8 cellular contexts compared by ENCODE assay signal in the genomic region with DNA sequence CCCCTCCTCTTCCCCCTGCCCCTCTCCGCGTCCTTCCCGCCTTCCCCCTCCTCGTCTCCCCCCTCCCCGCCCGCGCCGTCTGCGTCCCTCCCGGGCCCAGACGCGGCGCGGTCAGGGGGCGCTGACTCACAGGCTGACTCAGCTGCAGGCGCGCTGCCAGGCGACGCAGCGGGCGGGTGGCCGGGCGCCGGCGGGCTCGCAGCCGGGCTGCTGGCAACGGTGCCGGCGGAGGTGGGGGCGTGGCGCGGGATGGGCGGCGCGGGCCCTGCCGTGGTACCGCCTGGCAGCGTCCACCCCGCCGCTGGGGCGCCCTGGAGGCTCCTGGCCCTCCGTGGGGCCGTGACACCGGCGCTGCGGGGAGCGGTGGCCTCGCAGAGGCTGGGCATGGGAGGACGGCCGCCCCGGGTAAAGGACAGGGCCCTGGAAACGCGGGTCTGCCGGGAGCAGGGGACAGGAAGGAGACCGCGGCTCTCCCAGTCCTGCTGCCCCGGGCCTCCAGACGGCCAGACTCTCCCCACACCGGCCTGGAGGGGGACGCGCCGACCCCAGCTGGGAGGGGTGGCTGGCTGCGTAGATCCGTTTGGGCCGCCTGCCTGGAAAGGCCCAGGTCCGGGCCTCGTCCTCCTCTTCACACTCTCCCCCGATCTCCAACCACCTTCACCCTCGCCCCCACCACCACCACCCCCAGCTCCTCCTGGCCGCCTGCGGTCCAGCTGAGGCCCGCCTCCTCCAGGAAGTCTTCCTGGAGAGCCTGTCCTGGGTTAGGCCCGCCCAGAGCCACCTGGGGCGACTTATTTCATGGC. TPM values are rescaled to one million over a fixed set of nuclear protein-coding genes. Genes with fewer than 3 reads are reported as not detected.
A peak's percentile ranks its signal among the peaks of the same experiment; 100 is the strongest.
DNase-seq lines count a peak whose midpoint lies in the region; ATAC-seq and TF ChIP-seq lines count a peak whose summit lies in the region.

No MANE protein-coding gene starts in this region.

- intact Hi-C loops in HCT116 (cut with micrococcal nuclease) (no loop called here), left ventricle myocardium inferior (cut with micrococcal nuclease) (no loop called here)

- H4K20me1 ChIP-seq in HCT116 (ENCODE audit: insufficient read depth) = no peaks in the 10 kb centered on the region

- POLR2A ChIA-PET in HCT116 (lab: Charles Lee) = no interaction called here

- peaks cover 24 to 26% of the 10 kb centered on the region in 2 experiments for H3K4me1 ChIP-seq in HCT116 (ENCODE audit: control insufficient read depth in 1 of 2, insufficient read depth in 2 of 2, low read length in 2 of 2)
- H3K4me1 ChIP-seq in left ventricle myocardium inferior = peaks cover 56% of the 10 kb centered on the region
- peaks cover 45 to 54% (median 52%) of the 10 kb centered on the region in 4 donors for H3K4me1 ChIP-seq in upper lobe of left lung

- H3K36me3 ChIP-seq in HCT116 (ENCODE audit: control insufficient read depth in 1 of 2, insufficient read depth in 2 of 2, low read length in 2 of 2) (no peaks in the 10 kb centered on the region), left ventricle myocardium inferior (no peaks in the 10 kb centered on the region), upper lobe of left lung (no peaks in the 10 kb centered on the region)

- peak overlapping the region; percentile 39; the same call in 1 of the 2 replicates for H3K27ac ChIP-seq in HCT116 (ENCODE audit: low read depth, low read length)
- H3K27ac ChIP-seq in left ventricle myocardium inferior (replicated peaks) = peak overlapping the region; percentile 92
- peak overlapping the region; percentile 91 to 97 (median 93) for H3K27ac ChIP-seq in upper lobe of left lung

- H3K27me3 ChIP-seq in HCT116 (ENCODE audit: insufficient read depth, low read length) (peaks cover 41% of the 10 kb centered on the region), left ventricle myocardium inferior (ENCODE audit: low read depth) (no peaks in the 10 kb centered on the region), upper lobe of left lung (no peaks in the 10 kb centered on the region)

- DNase-seq in EL = peak; percentile 89
- DNase-seq in HCT116 (ENCODE audit: low read depth, low spot score) = peak; percentile 57
- peak; percentile 65 for DNase-seq in NCI-H1048 (lab: John Stamatoyannopoulos, UW)
- DNase-seq in amniotic stem cell (lab: John Stamatoyannopoulos, UW) = peak; percentile 78
- peak; percentile 92 for DNase-seq in left ventricle myocardium inferior
- peak; percentile 78 for DNase-seq in progenitor cell of endocrine pancreas (ENCODE audit: low spot score, unreplicated experiment)
- peak; percentile 95 to 99 for DNase-seq in upper lobe of left lung

- 5 to 16% methylated on average over 5 to 41 of the region's 75 CpGs for WGBS in upper lobe of left lung, 2 donors

- ATAC-seq in HCT116 = peak; percentile 87
- peak; percentile 90 to 97 for ATAC-seq in upper lobe of left lung (ENCODE audit: low FRiP score in 2 of 2)

- H3K4me3 ChIP-seq in HCT116 (replicated peaks in 1 of 2; ENCODE audit: low read depth in 1 of 2, low read length in 2 of 2) = peak overlapping the region; percentile 33 to 50
- H3K4me3 ChIP-seq in left ventricle myocardium inferior = peak overlapping the region; percentile 73
- peak overlapping the region in 3 of 4 donors; percentile 44 to 63 (median 59) for H3K4me3 ChIP-seq in upper lobe of left lung

- no peak overlapping the region for H3K27ac Mint-ChIP-seq in T-helper 1 cell treated with Interleukin-12 subunit alpha and Interleukin-12 subunit beta and Interleukin-4 antibody, amounts not matched to agents 30 μg/mL and 1 μg/mL, for 36 hours
- peak overlapping the region; percentile 90 for H3K27ac Mint-ChIP-seq in progenitor cell of endocrine pancreas

- H3K4me2 ChIP-seq in HCT116 (ENCODE audit: low read length) = peak overlapping the region; percentile 76

- RAD21 ChIA-PET in HCT116 (lab: Charles Lee; ENCODE audit: low non-redundant PET in 1 of 2, low total read pairs in 2 of 2, uncharacterized antibody in 2 of 2, unreplicated experiment in 2 of 2) = no interaction called here

- H3K9me3 Mint-ChIP-seq in T-helper 1 cell treated with Interleukin-12 subunit alpha and Interleukin-12 subunit beta and Interleukin-4 antibody, amounts not matched to agents 30 μg/mL and 1 μg/mL, for 36 hours = no peaks in the 10 kb centered on the region
- H3K9me3 Mint-ChIP-seq in progenitor cell of endocrine pancreas (ENCODE audit: low read depth) = peaks cover 3% of the 10 kb centered on the region

- no peak overlapping the region for H2AFZ ChIP-seq in HCT116 (ENCODE audit: low read depth, low read length, poor library complexity, severe bottlenecking)

- peaks cover 21% of the 10 kb centered on the region for H3K4me1 Mint-ChIP-seq in T-helper 1 cell treated with Interleukin-12 subunit alpha and Interleukin-12 subunit beta and Interleukin-4 antibody, amounts not matched to agents 30 μg/mL and 1 μg/mL, for 36 hours (ENCODE audit: low read depth)
- H3K4me1 Mint-ChIP-seq in progenitor cell of endocrine pancreas (ENCODE audit: low read depth) = peaks cover 14% of the 10 kb centered on the region

- TF ChIP-seq POLR2A in HCT116 (IDR thresholded peaks at IDR 0.05; ENCODE audit: borderline replicate concordance, extremely low read depth, insufficient read depth, insufficient read length) = no peak
- peak in 3 of 4 donors; percentile 39 to 82 (median 80) for TF ChIP-seq POLR2A in upper lobe of left lung (IDR thresholded peaks at IDR 0.05)

- TF ChIP-seq CTCF in HCT116 (IDR thresholded peaks at IDR 0.05 in 2 of 3, conservative IDR thresholded peaks at IDR 0.05 in 1 of 3; ENCODE audit: borderline replicate concordance in 1 of 3, insufficient read depth in 1 of 3, low read depth in 2 of 3, low read length in 2 of 3) (no peak), left ventricle myocardium inferior (IDR thresholded peaks at IDR 0.05; ENCODE audit: borderline replicate concordance) (peak; percentile 18), progenitor cell of endocrine pancreas (IDR thresholded peaks at IDR 0.05; ENCODE audit: unreplicated experiment) (peak; percentile 9), upper lobe of left lung (IDR thresholded peaks at IDR 0.05) (peak in 4 of 6 experiments; percentile 29 to 60 (median 50))

- H3K9ac ChIP-seq in HCT116 (ENCODE audit: low read length) = peak overlapping the region; percentile 13; the same call in 1 of the 2 replicates

- H3K36me3 Mint-ChIP-seq in T-helper 1 cell treated with Interleukin-12 subunit alpha and Interleukin-12 subunit beta and Interleukin-4 antibody, amounts not matched to agents 30 μg/mL and 1 μg/mL, for 36 hours (ENCODE audit: low read depth) = peaks cover 7% of the 10 kb centered on the region
- H3K36me3 Mint-ChIP-seq in progenitor cell of endocrine pancreas (ENCODE audit: insufficient read depth) = no peaks in the 10 kb centered on the region

- peak in 2 of 4 donors; percentile 71 to 91 for TF ChIP-seq EP300 in upper lobe of left lung (IDR thresholded peaks at IDR 0.05)

- no peaks in the 10 kb centered on the region for H3K9me2 ChIP-seq in HCT116 (ENCODE audit: insufficient read depth)

- peak overlapping the region; percentile 65 for H3K4me3 Mint-ChIP-seq in T-helper 1 cell treated with Interleukin-12 subunit alpha and Interleukin-12 subunit beta and Interleukin-4 antibody, amounts not matched to agents 30 μg/mL and 1 μg/mL, for 36 hours
- H3K4me3 Mint-ChIP-seq in progenitor cell of endocrine pancreas (ENCODE audit: low read depth) = peak overlapping the region; percentile 68

- peaks cover 7% of the 10 kb centered on the region for H3K27me3 Mint-ChIP-seq in T-helper 1 cell treated with Interleukin-12 subunit alpha and Interleukin-12 subunit beta and Interleukin-4 antibody, amounts not matched to agents 30 μg/mL and 1 μg/mL, for 36 hours (ENCODE audit: low read depth)
- peaks cover 17% of the 10 kb centered on the region for H3K27me3 Mint-ChIP-seq in progenitor cell of endocrine pancreas

- CTCF ChIA-PET in HCT116 (lab: Charles Lee) = interaction anchor here (0.6 kb wide), 1 partner anchor 573 kb away, joined by 3 read pairs; no protein-coding TSS in a partner anchor

- H3K79me2 ChIP-seq in HCT116 (ENCODE audit: insufficient read depth, low read length) = no peaks in the 10 kb centered on the region

- no peak for TF ChIP-seq RAD21 in HCT116 (IDR thresholded peaks at IDR 0.05; ENCODE audit: low read depth)

- H3K9me3 ChIP-seq in HCT116 (ENCODE audit: control insufficient read depth in 1 of 2, insufficient read depth in 1 of 2, low read depth in 1 of 2, low read length in 2 of 2) (no peaks in the 10 kb centered on the region), left ventricle myocardium inferior (replicated peaks) (no peaks in the 10 kb centered on the region), upper lobe of left lung (no peaks in the 10 kb centered on the region)

- no TSS peak for BruUV-seq in HCT116 (replicated peaks; lab: Mats Ljungman, UMichigan)

TF ChIP-seq in HCT116, 20 proteins besides CTCF, POLR2A, EP300 and RAD21 (continues in another document):
- TF ChIP-seq SP1 (IDR thresholded peaks at IDR 0.05; ENCODE audit: low read depth) = peak; percentile 72
- peak; percentile 61; the same call in 1 of the 2 replicates for TF ChIP-seq SRF (IDR thresholded peaks at IDR 0.05; ENCODE audit: low read depth)
- TF ChIP-seq YY1 (IDR thresholded peaks at IDR 0.05; ENCODE audit: extremely low read depth, insufficient replicate concordance, low read depth, low read length) = no peak
- TF ChIP-seq, protein P1, sequence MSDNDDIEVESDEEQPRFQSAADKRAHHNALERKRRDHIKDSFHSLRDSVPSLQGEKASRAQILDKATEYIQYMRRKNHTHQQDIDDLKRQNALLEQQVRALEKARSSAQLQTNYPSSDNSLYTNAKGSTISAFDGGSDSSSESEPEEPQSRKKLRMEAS (IDR thresholded peaks at IDR 0.05) = peak; percentile 45
- TF ChIP-seq POLR2AphosphoS5 (IDR thresholded peaks at IDR 0.05; ENCODE audit: low read depth, low read length) = peak; percentile 81
- no peak for TF ChIP-seq ZNF274 (IDR thresholded peaks at IDR 0.05; ENCODE audit: low read depth, low read length)

RNA-seq across cellular contexts. Expression of a gene that starts 10.0 kb away (rescaled TPM):
- not detected for total RNA-seq in HCT116 (2021; ENCODE audit: unreplicated experiment)
- polyA plus RNA-seq in HCT116 (2012) = not detected in 2 replicates
- not detected for total RNA-seq in left ventricle myocardium inferior
- 18.7 and 25.3 TPM in 2 replicates for total RNA-seq in progenitor cell of endocrine pancreas
- total RNA-seq in upper lobe of left lung = under 1 TPM in 4 of 6 donors, not detected in 2; 0.55 to 0.79 (median 0.62) TPM

RNA-seq across cellular contexts. Expression of a gene that starts 20.4 kb away (rescaled TPM):
- total RNA-seq in HCT116 (2021; ENCODE audit: unreplicated experiment) (44.5 TPM), left ventricle myocardium inferior (22.2 TPM), progenitor cell of endocrine pancreas (33.9 and 34.5 TPM in 2 replicates), upper lobe of left lung (10 to 100 TPM; 43.0 to 79.2 (median 66.9) TPM)
- 8.2 and 9.3 TPM in 2 replicates for polyA plus RNA-seq in HCT116 (2012)

Comparison
In these comparisons a context has a peak if more than half of its experiments do, and no peak if none do; other contexts are left out.
1. Peak in every context shown above with its lines: DNase-seq, ATAC-seq, H3K4me3 ChIP-seq and H3K27ac ChIP-seq.
2. H3K27ac ChIP-seq: peak in every context shown above with its lines; median percentile 93 in upper lobe of left lung; 92 in left ventricle myocardium inferior; 39 in HCT116.
3. CTCF ChIP-seq: peak in left ventricle myocardium inferior (single experiment), progenitor cell of endocrine pancreas (single experiment) and upper lobe of left lung (4 of 6); none in HCT116 (0 of 3).
4. RNA of a gene that starts 10.0 kb away (total RNA-seq): 18.7 to 25.3 TPM in progenitor cell of endocrine pancreas; 0.55 to 0.79 TPM in upper lobe of left lung, not detected in HCT116 (single experiment) and not detected in left ventricle myocardium inferior (single experiment); every median in the first group is over 10 times any median in the second.